8 cellular contexts compared by ENCODE assay signal in the genomic region with DNA sequence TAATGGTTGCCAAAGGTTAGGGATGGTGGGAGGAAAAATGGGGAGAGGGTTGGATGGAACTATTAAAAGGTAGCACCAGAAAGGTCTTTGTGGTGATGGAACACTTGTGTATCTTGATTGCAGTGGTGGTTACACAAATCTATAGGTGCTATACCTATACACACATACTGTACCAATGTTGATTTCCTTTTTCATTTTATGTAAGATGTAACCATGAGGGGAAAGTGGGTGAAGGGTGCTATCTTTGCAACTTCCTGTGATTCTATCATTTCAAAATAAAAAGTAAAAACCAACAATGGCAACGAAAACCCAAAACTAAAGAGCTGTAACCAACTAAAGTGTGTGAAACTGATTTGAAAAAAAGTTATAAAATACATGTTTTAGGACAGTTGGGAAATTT. TPM values are rescaled to one million over a fixed set of nuclear protein-coding genes. Genes with fewer than 3 reads are reported as not detected.
DNase-seq lines count a peak whose midpoint lies in the region; ATAC-seq and TF ChIP-seq lines count a peak whose summit lies in the region.

No MANE protein-coding gene starts in this region.

- peak overlapping the region; percentile 85 for H3K4me2 ChIP-seq in OCI-LY1 (ENCODE audit: low read length)
- peak overlapping the region; percentile 85 for H3K4me2 ChIP-seq in mammary epithelial cell (ENCODE audit: insufficient read depth, low read depth, low read length)
- peak overlapping the region; percentile 91 for H3K4me2 ChIP-seq in neural progenitor cell

- H3F3A ChIP-seq in OCI-LY1 (ENCODE audit: insufficient read depth, low read length) (no peaks in the 10 kb centered on the region), neural progenitor cell (ENCODE audit: low read depth) (peaks cover 14% of the 10 kb centered on the region)

- H3K9me2 ChIP-seq in OCI-LY1 (ENCODE audit: low read depth, low read length), result no peaks in the 10 kb centered on the region

- intact Hi-C loops in mammary epithelial cell (cut with micrococcal nuclease), result loop anchor here (1.0 to 2.0 kb wide), 3 partner anchors 22 to 267 kb away; a partner anchor contains a TSS

- H3K27ac Mint-ChIP-seq in T-helper 1 cell treated with Interleukin-12 subunit alpha and Interleukin-12 subunit beta and Interleukin-4 antibody, amounts not matched to agents 30 μg/mL and 1 μg/mL, for 36 hours, result no peak overlapping the region
- H3K27ac Mint-ChIP-seq in neural progenitor cell, result peak overlapping the region; percentile 78

- H4K20me1 ChIP-seq in OCI-LY1 (ENCODE audit: insufficient read depth, low read length) (no peaks in the 10 kb centered on the region), mammary epithelial cell (ENCODE audit: insufficient read depth, low read length) (no peaks in the 10 kb centered on the region), neural progenitor cell (ENCODE audit: low read depth) (peaks cover 7% of the 10 kb centered on the region)

- no peaks in the 10 kb centered on the region for H3K27me3 Mint-ChIP-seq in T-helper 1 cell treated with Interleukin-12 subunit alpha and Interleukin-12 subunit beta and Interleukin-4 antibody, amounts not matched to agents 30 μg/mL and 1 μg/mL, for 36 hours (ENCODE audit: low read depth)
- peaks cover 2% of the 10 kb centered on the region for H3K27me3 Mint-ChIP-seq in neural progenitor cell (ENCODE audit: insufficient read depth, low read depth)

- DNase-seq in T-helper 1 cell (no peak), mammary epithelial cell (no peak), neural progenitor cell (ENCODE audit: low spot score) (no peak)
- DNase-seq in activated effector memory CD4-positive, alpha-beta T cell treated with Interleukin-2 at 50 U/mL for 16 hours, result no peak

- no peak overlapping the region for H3K27ac ChIP-seq in OCI-LY1 (ENCODE audit: low read depth, low read length, poor library complexity, severe bottlenecking)
- no peak overlapping the region for H3K27ac ChIP-seq in mammary epithelial cell (ENCODE audit: insufficient read depth, low read depth, low read length)
- H3K27ac ChIP-seq in neural progenitor cell, result no peak overlapping the region

- H3K79me2 ChIP-seq in OCI-LY1 (ENCODE audit: insufficient read depth, low read length) (no peaks in the 10 kb centered on the region), mammary epithelial cell (ENCODE audit: insufficient read depth, low read length) (peaks cover 26% of the 10 kb centered on the region), neural progenitor cell (ENCODE audit: low read depth) (peaks cover 28% of the 10 kb centered on the region)

- H3K4me3 Mint-ChIP-seq in T-helper 1 cell treated with Interleukin-12 subunit alpha and Interleukin-12 subunit beta and Interleukin-4 antibody, amounts not matched to agents 30 μg/mL and 1 μg/mL, for 36 hours, result peak overlapping the region; percentile 73
- peak overlapping the region; percentile 98 for H3K4me3 Mint-ChIP-seq in neural progenitor cell

- peaks cover 36% of the 10 kb centered on the region for H3K36me3 Mint-ChIP-seq in T-helper 1 cell treated with Interleukin-12 subunit alpha and Interleukin-12 subunit beta and Interleukin-4 antibody, amounts not matched to agents 30 μg/mL and 1 μg/mL, for 36 hours (ENCODE audit: low read depth)
- peaks cover 47% of the 10 kb centered on the region for H3K36me3 Mint-ChIP-seq in neural progenitor cell

- ATAC-seq in GM21367 (IDR thresholded peaks at IDR 0.05; ENCODE audit: unreplicated experiment), result no peak
- no peak for ATAC-seq in activated CD4-positive, CD25-positive, alpha-beta regulatory T cell treated with anti-CD3 and anti-CD28 coated beads, Interleukin-2, amount 50 U/mL, for 24 hours

- no peak for TF ChIP-seq CTCF in OCI-LY1 (IDR thresholded peaks at IDR 0.05; ENCODE audit: low read length)
- no peak for TF ChIP-seq CTCF in mammary epithelial cell (conservative IDR thresholded peaks at IDR 0.05 in 1 of 2, IDR thresholded peaks at IDR 0.05 in 1 of 2; ENCODE audit: extremely low read depth in 1 of 2, insufficient read depth in 1 of 2, low read depth in 1 of 2, low read length in 2 of 2)
- TF ChIP-seq CTCF in neural progenitor cell (IDR thresholded peaks at IDR 0.05), result no peak

- H3K4me3 ChIP-seq in OCI-LY1 (ENCODE audit: low read depth, low read length, poor library complexity, severe bottlenecking) (peak overlapping the region; percentile 73), mammary epithelial cell (replicated peaks in 1 of 3; ENCODE audit: insufficient read depth in 1 of 3, low read depth in 2 of 3, low read length in 3 of 3) (no peak overlapping the region), neural progenitor cell (peak overlapping the region; percentile 94)

- H3K27me3 ChIP-seq in OCI-LY1 (ENCODE audit: insufficient read depth, low read length), result no peaks in the 10 kb centered on the region
- no peaks in the 10 kb centered on the region for H3K27me3 ChIP-seq in mammary epithelial cell (ENCODE audit: insufficient read depth, low read length)
- H3K27me3 ChIP-seq in neural progenitor cell, result no peaks in the 10 kb centered on the region

- H2AFZ ChIP-seq in OCI-LY1 (ENCODE audit: low read length) (peak overlapping the region; percentile 95), mammary epithelial cell (ENCODE audit: low read depth, low read length) (no peak overlapping the region), neural progenitor cell (replicated peaks) (no peak overlapping the region)

- H3K9ac ChIP-seq in OCI-LY1 (ENCODE audit: low read length) (peak overlapping the region; percentile 70), mammary epithelial cell (ENCODE audit: insufficient read depth, low read length) (no peak overlapping the region), neural progenitor cell (no peak overlapping the region)

- peaks cover 57% of the 10 kb centered on the region for H3K9me3 Mint-ChIP-seq in T-helper 1 cell treated with Interleukin-12 subunit alpha and Interleukin-12 subunit beta and Interleukin-4 antibody, amounts not matched to agents 30 μg/mL and 1 μg/mL, for 36 hours
- H3K9me3 Mint-ChIP-seq in neural progenitor cell, result peaks cover 14% of the 10 kb centered on the region

- H3K36me3 ChIP-seq in OCI-LY1 (ENCODE audit: insufficient read depth, low read length) (peaks cover 28% of the 10 kb centered on the region), mammary epithelial cell (ENCODE audit: insufficient read depth, low read length) (peaks cover 16% of the 10 kb centered on the region), neural progenitor cell (peaks cover 17% of the 10 kb centered on the region)

- CTCF ChIA-PET in mammary epithelial cell (lab: Charles Lee; ENCODE audit: low non-redundant PET), result no interaction called here

- WGBS in mammary epithelial cell (ENCODE audit: low coverage, missing lambda C conversion rate), result 92% methylated on average over 1 of the region's 1 CpG

- H3K4me1 ChIP-seq in OCI-LY1 (ENCODE audit: insufficient read depth, low read length, severe bottlenecking) (peaks cover 16% of the 10 kb centered on the region), mammary epithelial cell (ENCODE audit: insufficient read depth, low read length) (no peaks in the 10 kb centered on the region), neural progenitor cell (peaks cover 10% of the 10 kb centered on the region)

- dilution Hi-C loops in mammary epithelial cell (cut with HindIII; ENCODE audit: low sequenced_read_pairs), result no loop called here

- in situ Hi-C loops in mammary epithelial cell (cut with MboI; ENCODE audit: low sequenced_read_pairs in 2 of 2), result no loop called here

- H3K9me3 ChIP-seq in OCI-LY1 (ENCODE audit: low read length) (peaks cover 5% of the 10 kb centered on the region), mammary epithelial cell (replicated peaks; ENCODE audit: insufficient read depth, low read length) (peaks cover 16% of the 10 kb centered on the region), neural progenitor cell (ENCODE audit: low read depth) (peaks cover 13% of the 10 kb centered on the region)

- BruUV-seq in mammary epithelial cell (replicated peaks; lab: Mats Ljungman, UMichigan), result no TSS peak

- peaks cover 3% of the 10 kb centered on the region for H3K4me1 Mint-ChIP-seq in T-helper 1 cell treated with Interleukin-12 subunit alpha and Interleukin-12 subunit beta and Interleukin-4 antibody, amounts not matched to agents 30 μg/mL and 1 μg/mL, for 36 hours (ENCODE audit: low read depth)
- H3K4me1 Mint-ChIP-seq in neural progenitor cell, result peaks cover 10% of the 10 kb centered on the region

RNA-seq across cellular contexts. Expression of a gene that starts 0.8 kb away (rescaled TPM):
- total RNA-seq in mammary epithelial cell, result 10 to 100 TPM; 11.5 to 16.3 TPM
- polyA plus RNA-seq in mammary epithelial cell, result 5.6 TPM
- polyA minus RNA-seq in mammary epithelial cell, result 26.8 TPM
- 23.4 and 29.8 TPM in 2 replicates for total RNA-seq in neural progenitor cell (ENCODE audit: low replicate concordance)

RNA-seq across cellular contexts. Expression of a gene that starts 22.9 kb away (rescaled TPM):
- total RNA-seq in mammary epithelial cell (10 to 100 TPM; 13.3 to 16.0 TPM), neural progenitor cell (ENCODE audit: low replicate concordance) (38.7 and 49.1 TPM in 2 replicates)
- polyA plus RNA-seq in mammary epithelial cell, result 4.4 TPM
- 30.8 TPM for polyA minus RNA-seq in mammary epithelial cell

Comparison
In these comparisons a context has a peak if more than half of its experiments do, and no peak if none do; other contexts are left out.
1. H3K4me3 ChIP-seq: peak in OCI-LY1 (single experiment) and neural progenitor cell (single experiment); none in mammary epithelial cell (0 of 3).
2. Peak in every context shown above with its lines, with median percentiles within 50 percentile points of each other: H3K4me2 ChIP-seq.